In the genomic region with DNA sequence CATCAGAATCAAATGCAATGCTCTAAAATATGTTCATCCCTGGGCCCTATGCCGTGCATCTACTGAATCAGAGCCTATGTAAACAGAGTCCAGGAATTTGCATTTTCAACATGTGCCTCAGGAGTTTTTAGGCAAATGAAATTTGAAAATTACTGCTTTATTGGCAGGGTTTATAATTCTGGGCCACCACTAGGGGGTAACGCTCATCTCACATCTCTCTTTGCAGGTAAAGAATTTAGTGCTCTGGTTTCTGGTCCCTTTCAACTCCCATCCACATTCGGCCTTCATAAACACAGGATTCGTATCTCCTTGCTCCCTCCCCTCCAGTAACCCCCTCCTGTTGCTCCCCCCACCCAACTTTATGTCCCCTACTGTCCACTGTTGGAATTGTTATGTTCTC, we compare ENCODE assay signal across 13 cellular contexts. TPM values are rescaled to one million over a fixed set of nuclear protein-coding genes. Genes with fewer than 3 reads are reported as not detected.
A peak's percentile ranks its signal among the peaks of the same experiment; 100 is the strongest.
DNase-seq lines count a peak whose midpoint lies in the region; ATAC-seq, FAIRE-seq and TF ChIP-seq lines count a peak whose summit lies in the region.
"Had no signal": no experiment of that assay in that cellular context is flagged by ENCODE, and none has a peak within 500 bp of the region (broad histone marks: within the 10 kb centered on the region; RNA-seq: fewer than 3 reads in every experiment).

No MANE protein-coding gene starts in this region.

- H3K27ac Mint-ChIP-seq in activated CD8-positive, alpha-beta T cell treated with anti-CD3 and anti-CD28 coated beads for 36 hours = no peak overlapping the region
- H3K27ac Mint-ChIP-seq in activated CD8-positive, alpha-beta T cell treated with anti-CD3 and anti-CD28 coated beads, Interleukin-2, amount 10 ng/mL, durations not matched to agents 7 days and 5 days = no peak overlapping the region
- H3K27ac Mint-ChIP-seq: CD8-positive, alpha-beta memory T cell had no signal

- 89 to 90% methylated on average over 4 of the region's 4 CpGs for WGBS in lower leg skin, 2 donors

- TF ChIP-seq POLR2A in endothelial cell of umbilical vein (IDR thresholded peaks at IDR 0.05; ENCODE audit: low read depth, low read length) (no peak), lower leg skin (IDR thresholded peaks at IDR 0.05) (no peak)

- no peak for FAIRE-seq in endothelial cell of umbilical vein (lab: Jason Lieb, UNC)
- FAIRE-seq: colon had no signal

- dilution Hi-C loops in endothelial cell of umbilical vein (cut with MboI; ENCODE audit: extremely low pct_ligation_motif_present, low sequenced_read_pairs) = no loop called here

- intact Hi-C loops in activated CD8-positive, alpha-beta T cell treated with anti-CD3 and anti-CD28 coated beads for 36 hours (cut with micrococcal nuclease) = no loop called here
- intact Hi-C loops in endothelial cell of umbilical vein (cut with micrococcal nuclease) (loop anchor here (2.0 kb wide), 1 partner anchor 473 kb away; no protein-coding TSS in a partner anchor), sciatic nerve (cut with DNase I) (no loop called here), lower leg skin (cut with DNase I; ENCODE audit: low total_unique reads) (no loop called here)

- no peak overlapping the region for H3K4me2 ChIP-seq in endothelial cell of umbilical vein (ENCODE audit: insufficient read depth, low read length)

- TF ChIP-seq CTCF in activated CD8-positive, alpha-beta T cell treated with anti-CD3 and anti-CD28 coated beads for 36 hours (IDR thresholded peaks at IDR 0.05) = peak; percentile 39
- TF ChIP-seq CTCF in endothelial cell of umbilical vein (IDR thresholded peaks at IDR 0.05; ENCODE audit: extremely low read depth in 1 of 2, insufficient read depth in 1 of 2, low read depth in 1 of 2, low read length in 2 of 2) (peak; percentile 19 to 48), lower leg skin (IDR thresholded peaks at IDR 0.05) (no peak)

- no peaks in the 10 kb centered on the region for H3K9me3 ChIP-seq in endothelial cell of umbilical vein (replicated peaks; ENCODE audit: control insufficient read depth, insufficient read depth, low read length)
- H3K9me3 ChIP-seq: SJCRH30 had no signal

- H3K36me3 Mint-ChIP-seq in activated CD8-positive, alpha-beta T cell treated with anti-CD3 and anti-CD28 coated beads for 36 hours (ENCODE audit: low read depth) = no peaks in the 10 kb centered on the region
- no peaks in the 10 kb centered on the region for H3K36me3 Mint-ChIP-seq in activated CD8-positive, alpha-beta T cell treated with anti-CD3 and anti-CD28 coated beads, Interleukin-2, amount 10 ng/mL, durations not matched to agents 7 days and 5 days (ENCODE audit: low read depth)
- H3K36me3 Mint-ChIP-seq: CD8-positive, alpha-beta memory T cell had no signal

- BruUV-seq in endothelial cell of umbilical vein (replicated peaks; lab: Mats Ljungman, UMichigan) = no TSS peak

- no peaks in the 10 kb centered on the region for H4K20me1 ChIP-seq in endothelial cell of umbilical vein (replicated peaks; ENCODE audit: control insufficient read depth, extremely low read depth, insufficient read depth, low read length)

- H3K79me2 ChIP-seq in endothelial cell of umbilical vein (ENCODE audit: control insufficient read depth, insufficient read depth, low read length) = no peaks in the 10 kb centered on the region

- H3K27me3 ChIP-seq in endothelial cell of umbilical vein (ENCODE audit: control insufficient read depth in 2 of 2, insufficient read depth in 2 of 2, low read length in 2 of 2) = peaks cover 0 to 2% of the 10 kb centered on the region in 2 experiments
- H3K27me3 ChIP-seq: SJCRH30 had no signal

- POLR2A ChIA-PET in activated CD8-positive, alpha-beta T cell treated with anti-CD3 and anti-CD28 coated beads for 36 hours (lab: Charles Lee) = no interaction called here
- POLR2A ChIA-PET in activated CD8-positive, alpha-beta T cell treated with anti-CD3 and anti-CD28 coated beads, Interleukin-2, amount 10 ng/mL, durations not matched to agents 7 days and 5 days (lab: Charles Lee) = no interaction called here
- POLR2A ChIA-PET in endothelial cell of umbilical vein (lab: Charles Lee) = no interaction called here

- H3K36me3 ChIP-seq in endothelial cell of umbilical vein (ENCODE audit: control insufficient read depth in 2 of 2, extremely low read depth in 1 of 2, insufficient read depth in 2 of 2, low read length in 2 of 2) = no peaks in the 10 kb centered on the region
- H3K36me3 ChIP-seq: SJCRH30 had no signal

- H3K27ac ChIP-seq in endothelial cell of umbilical vein (ENCODE audit: insufficient read depth, low read depth, low read length) = no peak overlapping the region
- H3K27ac ChIP-seq: SJCRH30 had no signal

- H3K4me1 ChIP-seq in endothelial cell of umbilical vein (ENCODE audit: control insufficient read depth, extremely low read depth, insufficient read depth, low read length) = no peaks in the 10 kb centered on the region

- H3K9me3 Mint-ChIP-seq in activated CD8-positive, alpha-beta T cell treated with anti-CD3 and anti-CD28 coated beads for 36 hours = no peaks in the 10 kb centered on the region
- H3K9me3 Mint-ChIP-seq in activated CD8-positive, alpha-beta T cell treated with anti-CD3 and anti-CD28 coated beads, Interleukin-2, amount 10 ng/mL, durations not matched to agents 7 days and 5 days (ENCODE audit: insufficient read depth) = no peaks in the 10 kb centered on the region

- no peak for ATAC-seq in activated CD8-positive, alpha-beta T cell treated with anti-CD3 and anti-CD28 coated beads for 36 hours
- no peak for ATAC-seq in activated CD8-positive, alpha-beta T cell treated with anti-CD3 and anti-CD28 coated beads, Interleukin-2, amount 10 ng/mL, durations not matched to agents 7 days and 5 days
- ATAC-seq in sciatic nerve (no peak), HG03565 (IDR thresholded peaks at IDR 0.05; ENCODE audit: unreplicated experiment) (no peak)

- H3K4me3 ChIP-seq in endothelial cell of umbilical vein (replicated peaks in 1 of 3; ENCODE audit: insufficient read depth in 1 of 3, low read depth in 1 of 3, low read length in 3 of 3) (no peak overlapping the region), lower leg skin (ENCODE audit: low read depth, poor library complexity, severe bottlenecking) (no peak overlapping the region)
- H3K4me3 ChIP-seq: SJCRH30 had no signal

- CTCF ChIA-PET in activated CD8-positive, alpha-beta T cell treated with anti-CD3 and anti-CD28 coated beads for 36 hours (lab: Charles Lee) = interaction anchor here (1.0 to 1.6 kb wide), 2 partner anchors 11 to 30 kb away, joined by 3 to 6 read pairs; no protein-coding TSS in a partner anchor
- CTCF ChIA-PET in activated CD8-positive, alpha-beta T cell treated with anti-CD3 and anti-CD28 coated beads, Interleukin-2, amount 10 ng/mL, durations not matched to agents 7 days and 5 days (lab: Charles Lee) = interaction anchor here (1.5 kb wide), 1 partner anchor 13 kb away, joined by 3 read pairs; no protein-coding TSS in a partner anchor
- CTCF ChIA-PET in endothelial cell of umbilical vein (lab: Charles Lee) = interaction anchor here (1.1 kb wide), 1 partner anchor 473 kb away, joined by 5 read pairs; no protein-coding TSS in a partner anchor

- H3K9me1 ChIP-seq in endothelial cell of umbilical vein (replicated peaks; ENCODE audit: control insufficient read depth, extremely low read depth, insufficient read depth, low read length) = no peaks in the 10 kb centered on the region

- H2AFZ ChIP-seq in endothelial cell of umbilical vein (ENCODE audit: low read depth, low read length) = no peak overlapping the region

- H3K4me1 Mint-ChIP-seq in activated CD8-positive, alpha-beta T cell treated with anti-CD3 and anti-CD28 coated beads for 36 hours (ENCODE audit: low read depth) = no peaks in the 10 kb centered on the region
- H3K4me1 Mint-ChIP-seq in activated CD8-positive, alpha-beta T cell treated with anti-CD3 and anti-CD28 coated beads, Interleukin-2, amount 10 ng/mL, durations not matched to agents 7 days and 5 days (ENCODE audit: low read depth) = no peaks in the 10 kb centered on the region
- H3K4me1 Mint-ChIP-seq: CD8-positive, alpha-beta memory T cell had no signal

- H3K9ac ChIP-seq in endothelial cell of umbilical vein (replicated peaks; ENCODE audit: extremely low read depth, insufficient read depth, low read length) = no peak overlapping the region

- H3K4me3 Mint-ChIP-seq in activated CD8-positive, alpha-beta T cell treated with anti-CD3 and anti-CD28 coated beads for 36 hours = no peak overlapping the region
- no peak overlapping the region for H3K4me3 Mint-ChIP-seq in activated CD8-positive, alpha-beta T cell treated with anti-CD3 and anti-CD28 coated beads, Interleukin-2, amount 10 ng/mL, durations not matched to agents 7 days and 5 days
- H3K4me3 Mint-ChIP-seq: CD8-positive, alpha-beta memory T cell had no signal

- no peak for DNase-seq in activated CD8-positive, alpha-beta T cell treated with anti-CD3 and anti-CD28 coated beads for 36 hours
- no peak for DNase-seq in activated CD8-positive, alpha-beta T cell treated with anti-CD3 and anti-CD28 coated beads, Interleukin-2, amount 10 ng/mL, durations not matched to agents 7 days and 5 days
- peak; percentile 95 for DNase-seq in NCI-H526 treated with DMSO at 0.1 percent for 48 hours (lab: John Stamatoyannopoulos, UW)
- DNase-seq in endothelial cell of umbilical vein (ENCODE audit: low read depth, low spot score) = peak; percentile 4
- no peak for DNase-seq in effector CD8-positive, alpha-beta T cell (lab: John Stamatoyannopoulos, UW)
- DNase-seq in sciatic nerve (ENCODE audit: low spot score) = no peak
- DNase-seq in lower leg skin (ENCODE audit: low spot score in 2 of 2) = no peak
- DNase-seq: CD8-positive, alpha-beta memory T cell; NCI-H1417; SJCRH30 had no signal

- peaks cover 12% of the 10 kb centered on the region for H3K27me3 Mint-ChIP-seq in activated CD8-positive, alpha-beta T cell treated with anti-CD3 and anti-CD28 coated beads for 36 hours
- H3K27me3 Mint-ChIP-seq in activated CD8-positive, alpha-beta T cell treated with anti-CD3 and anti-CD28 coated beads, Interleukin-2, amount 10 ng/mL, durations not matched to agents 7 days and 5 days (ENCODE audit: low read depth) = peaks cover 27% of the 10 kb centered on the region

TF ChIP-seq in endothelial cell of umbilical vein, 7 proteins besides CTCF, POLR2A, EP300 and RAD21 (continues in another document):
- TF ChIP-seq EZH2 (IDR thresholded peaks at IDR 0.05; ENCODE audit: borderline replicate concordance, low read depth, low read length, severe bottlenecking) = no peak

RNA-seq across cellular contexts. Expression of gene LYPD6B, which starts 49.3 kb away (rescaled TPM):
- total RNA-seq in activated CD8-positive, alpha-beta T cell treated with anti-CD3 and anti-CD28 coated beads for 36 hours = not detected
- total RNA-seq in activated CD8-positive, alpha-beta T cell treated with anti-CD3 and anti-CD28 coated beads, Interleukin-2, amount 10 ng/mL, durations not matched to agents 7 days and 5 days = not detected
- total RNA-seq in endothelial cell of umbilical vein = not detected in 2 replicates
- polyA plus RNA-seq in endothelial cell of umbilical vein = not detected in 2 replicates
- polyA plus RNA-seq in endothelial cell of umbilical vein (2011; cell fraction: cytosol; rRNA removed) = not detected in 2 replicates
- not detected in 2 replicates for polyA plus RNA-seq in endothelial cell of umbilical vein (2011; cell fraction: nucleus; rRNA removed)
- not detected in 2 replicates for polyA plus RNA-seq in endothelial cell of umbilical vein (2012)
- not detected in 2 replicates for polyA minus RNA-seq in endothelial cell of umbilical vein
- not detected for polyA minus RNA-seq in endothelial cell of umbilical vein (2011; cell fraction: cytosol; rRNA and poly(A)+ RNA removed)
- polyA minus RNA-seq in endothelial cell of umbilical vein (2011; cell fraction: nucleus; rRNA and poly(A)+ RNA removed) = not detected in 2 replicates
- total RNA-seq in sciatic nerve = not detected
- 10 to 100 TPM; 70.2 to 96.6 (median 74.2) TPM for total RNA-seq in lower leg skin
- total RNA-seq: CD8-positive, alpha-beta memory T cell; posterior vena cava; SJCRH30 had no signal
- polyA plus RNA-seq: CD8-positive, alpha-beta memory T cell had no signal

Comparison
In these comparisons a context has a peak if more than half of its experiments do, and no peak if none do; other contexts are left out.
1. DNase-seq: peak in NCI-H526 treated with DMSO at 0.1 percent for 48 hours (single experiment) and endothelial cell of umbilical vein (single experiment); none in activated CD8-positive, alpha-beta T cell treated with anti-CD3 and anti-CD28 coated beads for 36 hours (single experiment), activated CD8-positive, alpha-beta T cell treated with anti-CD3 and anti-CD28 coated beads, Interleukin-2, amount 10 ng/mL, durations not matched to agents 7 days and 5 days (single experiment), effector CD8-positive, alpha-beta T cell (single experiment), sciatic nerve (single experiment) and lower leg skin (0 of 2).
2. CTCF ChIP-seq: peak in activated CD8-positive, alpha-beta T cell treated with anti-CD3 and anti-CD28 coated beads for 36 hours (single experiment) and endothelial cell of umbilical vein (2 of 2); none in lower leg skin (0 of 3).
3. RNA of gene LYPD6B, which starts 49.3 kb away (total RNA-seq): 70.2 to 96.6 TPM in lower leg skin; not detected in sciatic nerve (single experiment), not detected in activated CD8-positive, alpha-beta T cell treated with anti-CD3 and anti-CD28 coated beads for 36 hours, not detected in activated CD8-positive, alpha-beta T cell treated with anti-CD3 and anti-CD28 coated beads, Interleukin-2, amount 10 ng/mL, durations not matched to agents 7 days and 5 days and not detected in endothelial cell of umbilical vein; every median in the first group is over 10 times any median in the second.